11 cellular contexts compared by ENCODE assay signal in the genomic region with DNA sequence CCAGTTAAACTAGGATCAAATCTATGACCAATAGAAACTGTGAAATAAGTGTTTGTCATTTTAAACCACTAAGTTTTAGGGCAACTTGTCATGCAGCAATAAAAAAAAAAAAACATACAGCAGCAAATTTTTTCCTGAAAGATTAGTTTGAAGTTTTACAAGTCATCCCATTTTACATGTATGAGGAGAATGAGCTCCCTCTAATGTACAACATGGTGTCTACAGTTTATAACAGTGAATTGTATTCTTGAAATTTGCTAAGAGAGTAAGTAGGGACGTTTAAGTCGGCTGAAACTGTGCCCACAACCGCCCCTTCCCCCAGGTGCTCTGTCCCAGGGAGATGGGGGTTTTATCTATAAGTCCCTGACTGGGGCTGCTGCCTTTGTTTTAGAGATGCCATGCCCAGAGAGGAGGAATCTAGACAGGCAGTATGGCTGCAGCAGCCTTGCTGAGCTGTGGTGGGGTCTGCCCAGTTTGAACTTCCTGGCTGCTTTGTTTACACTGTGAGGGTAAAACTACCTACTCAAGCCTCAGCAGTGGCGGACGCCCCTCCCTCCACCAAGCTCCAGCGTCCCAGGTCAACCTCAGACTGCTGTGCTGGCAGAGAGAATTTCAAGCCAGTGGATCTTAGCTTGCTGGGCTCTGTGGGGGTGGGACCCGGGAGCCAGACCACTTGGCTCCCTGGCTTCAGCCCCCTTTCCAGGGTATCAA.
A peak's percentile ranks its signal among the peaks of the same experiment; 100 is the strongest.
DNase-seq lines count a peak whose midpoint lies in the region; TF ChIP-seq lines count a peak whose summit lies in the region.
"Had no signal": no experiment of that assay in that cellular context is flagged by ENCODE, and none has a peak within 500 bp of the region (broad histone marks: within the 10 kb centered on the region; RNA-seq: fewer than 3 reads in every experiment).

No MANE protein-coding gene starts in this region.

- no peak overlapping the region for H4K12ac ChIP-seq in trophoblast cell (ENCODE audit: low read depth, low read length)

- H3K36me3 Mint-ChIP-seq in endodermal cell (ENCODE audit: low read depth), result no peaks in the 10 kb centered on the region

- H3K4me1 ChIP-seq in endodermal cell (ENCODE audit: control insufficient read depth, insufficient read depth, low read length), result no peaks in the 10 kb centered on the region
- H3K4me1 ChIP-seq in trophoblast cell (ENCODE audit: control insufficient read depth in 1 of 2, insufficient read depth in 2 of 2, low read length in 2 of 2), result no peaks in the 10 kb centered on the region

- H3K79me2 ChIP-seq in trophoblast cell (ENCODE audit: control insufficient read depth, insufficient read depth, low read length, poor library complexity), result no peaks in the 10 kb centered on the region

- no peak overlapping the region for H2AK5ac ChIP-seq in trophoblast cell (ENCODE audit: low read length)

- no peaks in the 10 kb centered on the region for H3K27me3 Mint-ChIP-seq in endodermal cell (ENCODE audit: insufficient read depth)

- H2AFZ ChIP-seq in trophoblast cell (ENCODE audit: insufficient read depth, low read length, poor library complexity), result no peak overlapping the region

- H3K79me1 ChIP-seq in trophoblast cell (ENCODE audit: low read length), result no peaks in the 10 kb centered on the region

- H3K27ac ChIP-seq in endodermal cell (ENCODE audit: low read depth, low read length) (no peak overlapping the region), trophoblast cell (ENCODE audit: low read depth, low read length) (no peak overlapping the region)

- H2BK120ac ChIP-seq in trophoblast cell (ENCODE audit: insufficient read depth, low read length, poor library complexity), result no peak overlapping the region

- peak overlapping the region; percentile 75 for H3K27ac Mint-ChIP-seq in endodermal cell

- WGBS in endodermal cell (ENCODE audit: insufficient coverage in 1 of 2, insufficient read length in 1 of 2), 2 experiments, result 39% methylated on average over 6 of the region's 7 CpGs; no CpG with 5 or more reads in 1 of the 2 experiments
- no CpG with 5 or more reads among the region's 7 CpGs for WGBS in trophoblast cell (ENCODE audit: extremely low coverage, insufficient coverage, insufficient read length)

- H2BK5ac ChIP-seq in trophoblast cell (ENCODE audit: low read depth, low read length, poor library complexity), result no peak overlapping the region

- H2BK12ac ChIP-seq in trophoblast cell (ENCODE audit: low read length), result no peak overlapping the region

- no peaks in the 10 kb centered on the region for H3K27me3 ChIP-seq in endodermal cell (ENCODE audit: control insufficient read depth, insufficient read depth, low read length, poor library complexity, severe bottlenecking)
- H3K27me3 ChIP-seq in trophoblast cell (ENCODE audit: insufficient read depth, low read length), result no peaks in the 10 kb centered on the region

- H3K36me3 ChIP-seq in endodermal cell (ENCODE audit: control insufficient read depth, insufficient read depth, low read length) (no peaks in the 10 kb centered on the region), trophoblast cell (ENCODE audit: control insufficient read depth in 1 of 2, insufficient read depth in 2 of 2, low read length in 2 of 2) (no peaks in the 10 kb centered on the region)

- no peak overlapping the region for H3K14ac ChIP-seq in trophoblast cell (ENCODE audit: low read length)

- H3K4me1 Mint-ChIP-seq in endodermal cell, result peaks cover 9% of the 10 kb centered on the region

- H3K9me3 ChIP-seq in endodermal cell (ENCODE audit: control insufficient read depth, low read length) (no peaks in the 10 kb centered on the region), trophoblast cell (ENCODE audit: insufficient read depth, low read depth, low read length) (no peaks in the 10 kb centered on the region)

- DNase-seq in NCI-H1417 (lab: John Stamatoyannopoulos, UW) (peak in 2 of 3 experiments; percentile 6 to 40), NCI-H1417 treated with DMSO at 0.1 percent for 48 hours (lab: John Stamatoyannopoulos, UW) (no peak), M059J (ENCODE audit: low read depth) (peak; percentile 12), endodermal cell (peak; percentile 76), trophoblast cell (peak in 1 of 2 donors; percentile 29), NCI-H2196 (lab: John Stamatoyannopoulos, UW; ENCODE audit: unreplicated experiment) (no peak), pons (ENCODE audit: low spot score) (no peak), COLO668 (lab: John Stamatoyannopoulos, UW; ENCODE audit: unreplicated experiment) (no peak)
- DNase-seq: activated naive CD4-positive, alpha-beta T cell treated with Interleukin-2 at 50 U/mL for 16 hours; GF-D8; mesenchymal stem cell had no signal

- no peak overlapping the region for H3K23ac ChIP-seq in trophoblast cell (ENCODE audit: low read length)

- H3K4ac ChIP-seq in trophoblast cell (ENCODE audit: low read depth, low read length), result no peak overlapping the region

- peaks cover 7% of the 10 kb centered on the region for H3K9me3 Mint-ChIP-seq in endodermal cell

- peak; percentile 67 for TF ChIP-seq CTCF in endodermal cell (conservative IDR thresholded peaks at IDR 0.05)

- no peak overlapping the region for H3K9ac ChIP-seq in endodermal cell (ENCODE audit: extremely low read depth, low read length, poor library complexity, severe bottlenecking)
- H3K9ac ChIP-seq in trophoblast cell (ENCODE audit: low read length), result no peak overlapping the region

- H3K4me2 ChIP-seq in trophoblast cell (ENCODE audit: low read length), result no peak overlapping the region

- peak overlapping the region; percentile 7 for H3K4me3 Mint-ChIP-seq in endodermal cell

- H3K4me3 ChIP-seq in endodermal cell (ENCODE audit: low read length), result no peak overlapping the region
- H3K4me3 ChIP-seq in trophoblast cell (ENCODE audit: low read depth, low read length), result no peak overlapping the region

- no peak overlapping the region for H4K91ac ChIP-seq in trophoblast cell (ENCODE audit: low read depth, low read length)

- peak overlapping the region; percentile 10 for H4K8ac ChIP-seq in trophoblast cell (ENCODE audit: low read depth, low read length)

- H3K18ac ChIP-seq in trophoblast cell (ENCODE audit: low read length), result no peak overlapping the region

Comparison
In these comparisons a context has a peak if more than half of its experiments do, and no peak if none do; other contexts are left out.
1. DNase-seq: peak in NCI-H1417 (2 of 3), M059J (single experiment) and endodermal cell (single experiment); none in NCI-H1417 treated with DMSO at 0.1 percent for 48 hours (single experiment), NCI-H2196 (single experiment), pons (single experiment) and COLO668 (single experiment).